Comparison of ENCODE assay signal across 14 cellular contexts in the genomic region with DNA sequence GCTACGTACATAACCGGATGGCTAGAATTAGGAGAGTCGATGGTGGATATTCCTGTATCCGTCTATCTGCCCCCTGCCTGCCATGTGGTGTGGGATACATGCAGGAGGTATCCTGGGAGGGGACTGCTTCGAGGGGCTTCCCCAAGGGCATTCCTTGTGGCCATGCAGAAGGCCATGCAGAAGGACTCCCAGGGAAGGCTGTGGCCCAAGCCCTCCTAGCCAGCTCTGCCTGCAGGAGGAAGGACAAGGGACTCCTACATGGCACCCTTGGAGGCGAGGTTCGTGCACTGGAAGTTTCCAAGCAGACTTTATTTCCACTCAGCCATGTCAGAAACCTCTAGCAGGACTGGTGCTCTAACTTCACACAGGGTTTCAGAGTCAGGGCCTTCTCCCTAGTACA.
DNase-seq lines count a peak whose midpoint lies in the region; ATAC-seq and TF ChIP-seq lines count a peak whose summit lies in the region.
"Had no signal": no experiment of that assay in that cellular context is flagged by ENCODE, and none has a peak within 500 bp of the region (broad histone marks: within the 10 kb centered on the region; RNA-seq: fewer than 3 reads in every experiment).

No MANE protein-coding gene starts in this region.

- intact Hi-C loops in gastrocnemius medialis (cut with DNase I; ENCODE audit: low total_unique reads) = no loop called here

- H3K9me3 ChIP-seq in SJCRH30 (replicated peaks) (no peaks in the 10 kb centered on the region), gastrocnemius medialis (no peaks in the 10 kb centered on the region), GM23248 (ENCODE audit: low read depth) (no peaks in the 10 kb centered on the region)
- H3K9me3 ChIP-seq: A549, Caco-2 had no signal

- peaks cover 21% of the 10 kb centered on the region for H3F3A ChIP-seq in GM23248 (ENCODE audit: insufficient read depth)

- H3K4me1 ChIP-seq in SJCRH30 = peaks cover 57% of the 10 kb centered on the region
- H3K4me1 ChIP-seq in gastrocnemius medialis = peaks cover 70 to 75% of the 10 kb centered on the region in 2 donors
- H3K4me1 ChIP-seq in GM23248 (ENCODE audit: insufficient read depth) = peaks cover 21% of the 10 kb centered on the region

- 91 to 92% methylated on average over 7 of the region's 7 CpGs for WGBS in GM23248 (ENCODE audit: low coverage in 1 of 2, low lambda C conversion rate in 2 of 2, missing lambda C conversion rate in 2 of 2), 2 experiments

- peaks cover 84% of the 10 kb centered on the region for H3K4me1 Mint-ChIP-seq in nephron
- H3K4me1 Mint-ChIP-seq: CD14-positive monocyte had no signal

- DNase-seq in SJCRH30 (no peak), gastrocnemius medialis (no peak), GM23248 (no peak)
- DNase-seq: Caco-2; CD8-positive, alpha-beta memory T cell; DMS53; GOT3; HCEC 1CT had no signal

- H3K9me3 Mint-ChIP-seq in nephron = no peaks in the 10 kb centered on the region
- H3K9me3 Mint-ChIP-seq: CD8-positive, alpha-beta memory T cell had no signal

- no peaks in the 10 kb centered on the region for H3K79me2 ChIP-seq in GM23248 (ENCODE audit: insufficient read depth)

- no peak for TF ChIP-seq CTCF in nephron (IDR thresholded peaks at IDR 0.05; ENCODE audit: unreplicated experiment in 3 of 3)
- no peak for TF ChIP-seq CTCF in gastrocnemius medialis (IDR thresholded peaks at IDR 0.05 in 4 of 5, conservative IDR thresholded peaks at IDR 0.05 in 1 of 5)

- no peak overlapping the region for H2AFZ ChIP-seq in GM23248

- in situ Hi-C loops in gastrocnemius medialis (cut with MboI; ENCODE audit: low sequenced_read_pairs in 4 of 4) = loop anchor here in 1 of 4 donors (5.0 kb wide), 1 partner anchor 226 kb away; no protein-coding TSS in a partner anchor
- in situ Hi-C loops in GM23248 (cut with MboI) = no loop called here

- H3K9ac ChIP-seq in GM23248 = no peak overlapping the region

- H3K4me3 ChIP-seq in SJCRH30 (no peak overlapping the region), gastrocnemius medialis (peak overlapping the region in 2 of 4 donors; percentile 15 to 48), GM23248 (no peak overlapping the region)
- H3K4me3 ChIP-seq: A549 had no signal

- no peak overlapping the region for H3K4me2 ChIP-seq in GM23248 (ENCODE audit: unreplicated experiment)

- H3K27ac Mint-ChIP-seq in nephron = peak overlapping the region; percentile 44 to 82 (median 63)
- H3K27ac Mint-ChIP-seq: CD14-positive monocyte; CD8-positive, alpha-beta memory T cell had no signal

- TF ChIP-seq POLR2A in gastrocnemius medialis (IDR thresholded peaks at IDR 0.05) = no peak

- H3K36me3 ChIP-seq in SJCRH30 (peaks cover 15% of the 10 kb centered on the region), gastrocnemius medialis (no peaks in the 10 kb centered on the region), GM23248 (ENCODE audit: low read depth) (no peaks in the 10 kb centered on the region)

- H3K4me3 Mint-ChIP-seq in nephron = peak overlapping the region in 1 of 3 experiments; percentile 10
- H3K4me3 Mint-ChIP-seq: CD14-positive monocyte; CD8-positive, alpha-beta memory T cell had no signal

- H4K20me1 ChIP-seq in GM23248 (ENCODE audit: insufficient read depth) = no peaks in the 10 kb centered on the region

- no peaks in the 10 kb centered on the region for H3K36me3 Mint-ChIP-seq in nephron (ENCODE audit: low read depth)
- H3K36me3 Mint-ChIP-seq: CD14-positive monocyte; CD8-positive, alpha-beta memory T cell had no signal

- H3K27ac ChIP-seq in SJCRH30 (peak overlapping the region; percentile 68), gastrocnemius medialis (peak overlapping the region; percentile 93 to 97 (median 96)), GM23248 (no peak overlapping the region)
- H3K27ac ChIP-seq: A549, HL-60 had no signal

- H3K27me3 Mint-ChIP-seq in nephron (ENCODE audit: low read depth) = peaks cover 13% of the 10 kb centered on the region

- no peaks in the 10 kb centered on the region for H3K27me3 ChIP-seq in SJCRH30
- no peaks in the 10 kb centered on the region for H3K27me3 ChIP-seq in gastrocnemius medialis
- H3K27me3 ChIP-seq in GM23248 (replicated peaks; ENCODE audit: insufficient read depth) = no peaks in the 10 kb centered on the region

- ATAC-seq in gastrocnemius medialis = no peak
- ATAC-seq in esophagus mucosa = no peak
- ATAC-seq in GM19324 (IDR thresholded peaks at IDR 0.05; ENCODE audit: low FRiP score, unreplicated experiment) = no peak
- ATAC-seq: A549 had no signal

- no peaks in the 10 kb centered on the region for H3K9me2 ChIP-seq in GM23248 (ENCODE audit: insufficient read depth)
